9 cellular contexts compared by ENCODE assay signal in the genomic region with DNA sequence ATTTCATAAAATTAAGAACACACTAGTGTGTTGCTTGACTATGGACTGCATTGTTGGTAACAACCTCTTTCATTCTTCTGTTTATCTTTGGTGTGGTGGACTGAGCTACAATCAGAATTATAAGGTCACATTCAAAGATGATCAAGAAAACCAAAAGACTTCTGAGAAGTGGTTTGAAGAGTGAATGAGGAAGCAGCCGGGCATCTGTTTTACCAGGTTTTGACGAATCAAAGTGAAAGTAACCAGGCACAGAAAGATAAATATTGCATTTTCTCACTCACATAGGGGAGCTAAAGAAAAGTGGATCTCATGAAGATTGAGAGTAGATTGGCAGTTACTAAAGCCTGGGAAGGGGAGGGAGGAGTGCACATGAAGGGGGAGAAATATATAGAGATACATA.
DNase-seq lines count a peak whose midpoint lies in the region; ATAC-seq and TF ChIP-seq lines count a peak whose summit lies in the region.
"Had no signal": no experiment of that assay in that cellular context is flagged by ENCODE, and none has a peak within 500 bp of the region (broad histone marks: within the 10 kb centered on the region; RNA-seq: fewer than 3 reads in every experiment).

No MANE protein-coding gene starts in this region.

- H3K79me2 ChIP-seq in OCI-LY3 (ENCODE audit: low read length) (no peaks in the 10 kb centered on the region), fibroblast of lung (ENCODE audit: control insufficient read depth, insufficient read depth, low read length) (no peaks in the 10 kb centered on the region)

- peak; percentile 80 for ATAC-seq in GM21529 (IDR thresholded peaks at IDR 0.05; ENCODE audit: unreplicated experiment)

- H3K9ac ChIP-seq in BLaER1 treated with 17β-estradiol and CSF1 and Interleukin-3, amounts not matched to agents 10 nM and 100 nM = peak overlapping the region in 7 of 11 experiments; percentile 13 to 54 (median 40); a peak in 8 of 22 replicates
- H3K9ac ChIP-seq in OCI-LY3 (ENCODE audit: low read length) (peak overlapping the region; percentile 39), fibroblast of lung (ENCODE audit: insufficient read depth, low read length) (no peak overlapping the region)

- peaks cover 26 to 36% (median 32%) of the 10 kb centered on the region in 11 experiments for H3K9me3 ChIP-seq in BLaER1 treated with 17β-estradiol and CSF1 and Interleukin-3, amounts not matched to agents 10 nM and 100 nM (replicated peaks in 1 of 11)
- H3K9me3 ChIP-seq in OCI-LY3 (ENCODE audit: insufficient read depth, low read length) (peaks cover 22% of the 10 kb centered on the region; the same call in 1 of the 2 replicates), fibroblast of lung (ENCODE audit: control insufficient read depth, insufficient read depth, low read depth, low read length) (no peaks in the 10 kb centered on the region)

- peak overlapping the region; percentile 26 to 82 (median 55) for H3K4me2 ChIP-seq in BLaER1 treated with 17β-estradiol and CSF1 and Interleukin-3, amounts not matched to agents 10 nM and 100 nM
- peak overlapping the region; percentile 55 for H3K4me2 ChIP-seq in OCI-LY3 (ENCODE audit: low read length)
- H3K4me2 ChIP-seq in fibroblast of lung (ENCODE audit: extremely low read depth, insufficient read depth, low read length) = peak overlapping the region; percentile 95

- H3K4me3 ChIP-seq in BLaER1 treated with 17β-estradiol and CSF1 and Interleukin-3, amounts not matched to agents 10 nM and 100 nM = peak overlapping the region in 3 of 10 experiments; percentile 23 to 27 (median 25); a peak in 3 of 20 replicates
- H3K4me3 ChIP-seq in OCI-LY3 (ENCODE audit: low read length) (peak overlapping the region; percentile 12), fibroblast of lung (replicated peaks in 1 of 4; ENCODE audit: control extremely low read depth in 1 of 4, insufficient read depth in 1 of 4, low read depth in 3 of 4, low read length in 4 of 4) (peak overlapping the region; percentile 21 to 44 (median 32))
- H3K4me3 ChIP-seq: right atrium auricular region had no signal

- peaks cover 13 to 58% (median 26%) of the 10 kb centered on the region in 10 experiments for H3K4me1 ChIP-seq in BLaER1 treated with 17β-estradiol and CSF1 and Interleukin-3, amounts not matched to agents 10 nM and 100 nM
- H3K4me1 ChIP-seq in OCI-LY3 (ENCODE audit: low read length) = peaks cover 44% of the 10 kb centered on the region
- no peaks in the 10 kb centered on the region for H3K4me1 ChIP-seq in fibroblast of lung (ENCODE audit: control insufficient read depth, extremely low read depth, insufficient read depth, low read length)
- H3K4me1 ChIP-seq: right atrium auricular region had no signal

- H2AFZ ChIP-seq in OCI-LY3 (ENCODE audit: low read depth, low read length) (peak overlapping the region; percentile 3; the same call in 1 of the 2 replicates), fibroblast of lung (ENCODE audit: low read length) (peak overlapping the region; percentile 85)

- H3K36me3 ChIP-seq in BLaER1 treated with 17β-estradiol and CSF1 and Interleukin-3, amounts not matched to agents 10 nM and 100 nM = no peaks in the 10 kb centered on the region; a peak in 1 of 22 replicates
- peaks cover 32% of the 10 kb centered on the region for H3K36me3 ChIP-seq in OCI-LY3 (replicated peaks; ENCODE audit: low read depth, low read length)
- H3K36me3 ChIP-seq in fibroblast of lung (ENCODE audit: control insufficient read depth, insufficient read depth, low read length) = no peaks in the 10 kb centered on the region
- H3K36me3 ChIP-seq: right atrium auricular region had no signal

- TF ChIP-seq CTCF in OCI-LY3 (IDR thresholded peaks at IDR 0.05; ENCODE audit: low read depth, low read length) (no peak), fibroblast of lung (conservative IDR thresholded peaks at IDR 0.05 in 1 of 2, IDR thresholded peaks at IDR 0.05 in 1 of 2; ENCODE audit: low read depth in 1 of 2, low read length in 2 of 2) (no peak)

- peak in 1 of 2 donors; percentile 32 for DNase-seq in fibroblast of lung (ENCODE audit: low read depth in 2 of 2)
- no peak for DNase-seq in midbrain (lab: John Stamatoyannopoulos, UW)
- DNase-seq in NCI-H1105 (lab: John Stamatoyannopoulos, UW) = no peak
- DNase-seq in activated T-cell treated with anti-CD3 and anti-CD28 coated beads, Interleukin-2, amount 50 U/mL, for 1 hour = no peak
- DNase-seq in activated CD4-positive, alpha-beta T cell treated with anti-CD3 and anti-CD28 coated beads for 48 hours = no peak

- no peaks in the 10 kb centered on the region for H3K27me3 ChIP-seq in BLaER1 treated with 17β-estradiol and CSF1 and Interleukin-3, amounts not matched to agents 10 nM and 100 nM
- H3K27me3 ChIP-seq in OCI-LY3 (ENCODE audit: low read depth, low read length) = no peaks in the 10 kb centered on the region
- no peaks in the 10 kb centered on the region for H3K27me3 ChIP-seq in fibroblast of lung (ENCODE audit: control insufficient read depth, insufficient read depth, low read length)
- H3K27me3 ChIP-seq: right atrium auricular region had no signal

- no peaks in the 10 kb centered on the region for H4K20me1 ChIP-seq in BLaER1 treated with 17β-estradiol and CSF1 and Interleukin-3, amounts not matched to agents 10 nM and 100 nM
- H4K20me1 ChIP-seq in OCI-LY3 (ENCODE audit: insufficient read depth, low read length) = no peaks in the 10 kb centered on the region
- H4K20me1 ChIP-seq in fibroblast of lung (ENCODE audit: control insufficient read depth, extremely low read depth, insufficient read depth, low read length) = no peaks in the 10 kb centered on the region

- H3K27ac ChIP-seq in BLaER1 treated with 17β-estradiol and CSF1 and Interleukin-3, amounts not matched to agents 10 nM and 100 nM = peak overlapping the region in 6 of 11 experiments; percentile 20 to 42 (median 33); a peak in 4 of 22 replicates
- H3K27ac ChIP-seq in OCI-LY3 (ENCODE audit: low read length) (peak overlapping the region; percentile 82), fibroblast of lung (ENCODE audit: insufficient read depth, low read length) (peak overlapping the region; percentile 25)

Comparison
In these comparisons a context has a peak if more than half of its experiments do, and no peak if none do; other contexts are left out.
1. H3K27ac ChIP-seq: peak in every context shown above with its lines; median percentile 82 in OCI-LY3; 33 in BLaER1 treated with 17β-estradiol and CSF1 and Interleukin-3, amounts not matched to agents 10 nM and 100 nM; 25 in fibroblast of lung.